ENCODE assay signal across 8 cellular contexts in the genomic region with DNA sequence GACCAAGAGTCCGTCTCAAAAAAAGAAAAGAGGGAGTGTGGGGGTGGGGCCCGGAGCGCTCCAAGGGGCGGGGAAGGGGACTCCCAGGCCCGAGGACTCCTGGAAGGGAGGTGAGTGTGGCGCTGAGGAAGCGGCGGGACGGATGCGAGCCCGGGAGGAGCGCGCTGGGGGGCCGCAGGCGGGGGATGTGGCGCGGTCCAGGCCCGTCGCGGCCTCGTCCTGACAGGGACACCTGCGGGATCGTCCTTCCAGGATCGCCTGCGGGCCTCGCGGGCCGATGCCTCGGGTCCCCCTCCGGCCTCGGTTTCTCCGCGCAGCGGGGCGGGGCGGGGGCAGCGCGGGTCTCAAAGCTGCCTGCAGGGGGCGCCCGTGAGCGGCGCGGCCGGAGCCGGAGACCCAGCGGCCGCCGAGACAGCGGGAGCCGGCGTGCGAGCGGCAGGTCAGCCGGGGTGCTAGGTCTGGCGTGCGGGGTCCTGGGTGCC. TPM values are rescaled to one million over a fixed set of nuclear protein-coding genes. Genes with fewer than 3 reads are reported as not detected.
DNase-seq lines count a peak whose midpoint lies in the region; ATAC-seq lines count a peak whose summit lies in the region.

No MANE protein-coding gene starts in this region.

- ATAC-seq in activated CD4-positive, alpha-beta T cell treated with anti-CD3 and anti-CD28 coated beads for 36 hours: peak; percentile 24
- ATAC-seq in HG02973 (IDR thresholded peaks at IDR 0.05; ENCODE audit: unreplicated experiment): no peak

- POLR2A ChIA-PET in activated CD4-positive, alpha-beta T cell treated with anti-CD3 and anti-CD28 coated beads for 36 hours (lab: Charles Lee): interaction anchor here (0.6 kb wide), 1 partner anchor 133 kb away, joined by 4 read pairs; a partner anchor contains a TSS

- peaks cover 3% of the 10 kb centered on the region for H3K27me3 Mint-ChIP-seq in activated CD4-positive, alpha-beta T cell treated with anti-CD3 and anti-CD28 coated beads for 36 hours
- H3K27me3 Mint-ChIP-seq in dendritic cell treated with granulocyte-macrophage colony-stimulating factor and Interleukin-4, amounts not matched to agents 40 ng/mL and 50 ng/mL, for 4 days: peaks cover 41% of the 10 kb centered on the region

- peaks cover 25% of the 10 kb centered on the region for H3K4me1 Mint-ChIP-seq in activated CD4-positive, alpha-beta T cell treated with anti-CD3 and anti-CD28 coated beads for 36 hours
- peaks cover 68% of the 10 kb centered on the region for H3K4me1 Mint-ChIP-seq in dendritic cell treated with granulocyte-macrophage colony-stimulating factor and Interleukin-4, amounts not matched to agents 40 ng/mL and 50 ng/mL, for 4 days (ENCODE audit: low read depth)

- no peak overlapping the region for H3K27ac Mint-ChIP-seq in activated CD4-positive, alpha-beta T cell treated with anti-CD3 and anti-CD28 coated beads for 36 hours
- no peak overlapping the region for H3K27ac Mint-ChIP-seq in dendritic cell treated with granulocyte-macrophage colony-stimulating factor and Interleukin-4, amounts not matched to agents 40 ng/mL and 50 ng/mL, for 4 days

- intact Hi-C loops in activated CD4-positive, alpha-beta T cell treated with anti-CD3 and anti-CD28 coated beads for 36 hours (cut with DNase I, micrococcal nuclease): loop anchor here (1.0 to 10.0 kb wide), 9 partner anchors 63 to 381 kb away; a partner anchor contains a TSS
- intact Hi-C loops in dendritic cell treated with granulocyte-macrophage colony-stimulating factor and Interleukin-4, amounts not matched to agents 40 ng/mL and 50 ng/mL, for 4 days (cut with micrococcal nuclease): loop anchor here (1.0 to 2.0 kb wide), 2 partner anchors 79 to 102 kb away; no protein-coding TSS in a partner anchor

- peaks cover 7% of the 10 kb centered on the region for H3K36me3 Mint-ChIP-seq in activated CD4-positive, alpha-beta T cell treated with anti-CD3 and anti-CD28 coated beads for 36 hours (ENCODE audit: low read depth)
- peaks cover 2% of the 10 kb centered on the region for H3K36me3 Mint-ChIP-seq in dendritic cell treated with granulocyte-macrophage colony-stimulating factor and Interleukin-4, amounts not matched to agents 40 ng/mL and 50 ng/mL, for 4 days (ENCODE audit: low read depth)

- CTCF ChIA-PET in activated CD4-positive, alpha-beta T cell treated with anti-CD3 and anti-CD28 coated beads for 36 hours (lab: Charles Lee): interaction anchor here (1.0 to 1.6 kb wide), 5 partner anchors 11 to 148 kb away, joined by 3 to 10 read pairs (median 3); no protein-coding TSS in a partner anchor

- DNase-seq in COLO829 (ENCODE audit: low spot score) (peak; percentile 66), HuH-7 (ENCODE audit: low spot score) (peak; percentile 93), lung microvascular endothelial cell (ENCODE audit: low read depth in 2 of 2) (peak; percentile 47 to 48), NCI-H187 treated with DMSO at 0.1 percent for 48 hours (lab: John Stamatoyannopoulos, UW) (no peak)
- peak; percentile 81 for DNase-seq in activated CD4-positive, alpha-beta T cell treated with anti-CD3 and anti-CD28 coated beads for 36 hours
- peak; percentile 56 for DNase-seq in stimulated activated CD8-positive, alpha-beta memory T cell treated with anti-CD3 and anti-CD28 coated beads, Interleukin-4, amount 100 ng/mL, for 24 hours (ENCODE audit: low read depth)

- H3K9me3 Mint-ChIP-seq in activated CD4-positive, alpha-beta T cell treated with anti-CD3 and anti-CD28 coated beads for 36 hours (ENCODE audit: low read depth): no peaks in the 10 kb centered on the region
- H3K9me3 Mint-ChIP-seq in dendritic cell treated with granulocyte-macrophage colony-stimulating factor and Interleukin-4, amounts not matched to agents 40 ng/mL and 50 ng/mL, for 4 days: no peaks in the 10 kb centered on the region

- H3K4me3 Mint-ChIP-seq in activated CD4-positive, alpha-beta T cell treated with anti-CD3 and anti-CD28 coated beads for 36 hours: peak overlapping the region; percentile 94
- peak overlapping the region; percentile 63 for H3K4me3 Mint-ChIP-seq in dendritic cell treated with granulocyte-macrophage colony-stimulating factor and Interleukin-4, amounts not matched to agents 40 ng/mL and 50 ng/mL, for 4 days

RNA-seq across cellular contexts. Expression of a gene that starts 3.8 kb away (rescaled TPM):
- 10 to 100 TPM; 30.6 to 31.3 TPM for total RNA-seq in activated CD4-positive, alpha-beta T cell treated with anti-CD3 and anti-CD28 coated beads for 36 hours
- total RNA-seq in lung microvascular endothelial cell: 3.8 and 7.0 TPM in 2 replicates
